ENCODE assay signal across 1 cellular context in genomic region chr12:93176610-93177126, GRCh38.
TF ChIP-seq lines count a peak whose summit lies in the region.

No MANE protein-coding gene starts in this region.

TF ChIP-seq in HepG2, 621 proteins besides CTCF, POLR2A, EP300 and RAD21 (continued from another document and continues in another):
- no peak for TF ChIP-seq ZNF749 (CRISPR knock-in tag; IDR thresholded peaks at IDR 0.05; ENCODE audit: borderline replicate concordance)
- peak; percentile 39; the same call in 1 of the 2 replicates for TF ChIP-seq AHDC1 (CRISPR knock-in tag; IDR thresholded peaks at IDR 0.05; ENCODE audit: borderline replicate concordance)
- no peak for TF ChIP-seq CC2D1A (CRISPR knock-in tag; IDR thresholded peaks at IDR 0.05)
- TF ChIP-seq FOXJ3 (CRISPR knock-in tag; IDR thresholded peaks at IDR 0.05; ENCODE audit: borderline replicate concordance) = peak; percentile 20; the same call in 1 of the 2 replicates
- peak; percentile 16; the same call in 1 of the 2 replicates for TF ChIP-seq HNF4A (CRISPR knock-in tag; IDR thresholded peaks at IDR 0.05)
- TF ChIP-seq TCF12 (IDR thresholded peaks at IDR 0.05) = no peak
- no peak for TF ChIP-seq TCF12 (CRISPR knock-in tag; IDR thresholded peaks at IDR 0.05)
- TF ChIP-seq ASH2L (IDR thresholded peaks at IDR 0.05; ENCODE audit: insufficient read length, low read depth, low read length) = no peak
- TF ChIP-seq ZNF512 (CRISPR knock-in tag; IDR thresholded peaks at IDR 0.05) = no peak
- no peak for TF ChIP-seq PTBP1 (IDR thresholded peaks at IDR 0.05; ENCODE audit: low read depth, low read length, poor library complexity, severe bottlenecking)
- TF ChIP-seq RXRB (CRISPR knock-in tag; IDR thresholded peaks at IDR 0.05; ENCODE audit: borderline replicate concordance) = peak; percentile 48; the same call in 1 of the 2 replicates
- no peak for TF ChIP-seq THRA (CRISPR knock-in tag; IDR thresholded peaks at IDR 0.05; ENCODE audit: borderline replicate concordance)
- no peak for TF ChIP-seq ZNF121 (CRISPR knock-in tag; IDR thresholded peaks at IDR 0.05)
- no peak for TF ChIP-seq ZNF34 (CRISPR knock-in tag; IDR thresholded peaks at IDR 0.05; ENCODE audit: borderline replicate concordance)
- TF ChIP-seq XBP1 (CRISPR knock-in tag; IDR thresholded peaks at IDR 0.05) = no peak
- no peak for TF ChIP-seq TCF7 (IDR thresholded peaks at IDR 0.05; ENCODE audit: low read depth)
- no peak for TF ChIP-seq SNAPC2 (CRISPR knock-in tag; IDR thresholded peaks at IDR 0.05)
- TF ChIP-seq FOXP4 (CRISPR knock-in tag; IDR thresholded peaks at IDR 0.05) = peak; percentile 77
- no peak for TF ChIP-seq MTERF4 (CRISPR knock-in tag; IDR thresholded peaks at IDR 0.05)
- TF ChIP-seq SETDB1 (CRISPR knock-in tag; IDR thresholded peaks at IDR 0.05; ENCODE audit: borderline replicate concordance) = no peak
- TF ChIP-seq ZSCAN5A (CRISPR knock-in tag; IDR thresholded peaks at IDR 0.05; ENCODE audit: borderline replicate concordance) = no peak
- 0 out of 2 replicates have a peak, but pooled peaks have one; percentile 7 for TF ChIP-seq SIX1 (CRISPR knock-in tag; IDR thresholded peaks at IDR 0.05; ENCODE audit: borderline replicate concordance)
- TF ChIP-seq MTF1 (CRISPR knock-in tag; IDR thresholded peaks at IDR 0.05) = no peak
- TF ChIP-seq MED1 (CRISPR knock-in tag; IDR thresholded peaks at IDR 0.05) = peak; percentile 52; the same call in 1 of the 2 replicates
- TF ChIP-seq SNAI1 (CRISPR knock-in tag; IDR thresholded peaks at IDR 0.05; ENCODE audit: borderline replicate concordance) = no peak
- no peak for TF ChIP-seq ZNF350 (CRISPR knock-in tag; IDR thresholded peaks at IDR 0.05; ENCODE audit: borderline replicate concordance, low read depth)
- TF ChIP-seq TP53 (CRISPR knock-in tag; conservative IDR thresholded peaks at IDR 0.05) = no peak
- TF ChIP-seq MTF2 (CRISPR knock-in tag; IDR thresholded peaks at IDR 0.05; ENCODE audit: borderline replicate concordance) = no peak
- no peak for TF ChIP-seq CENPX (CRISPR knock-in tag; IDR thresholded peaks at IDR 0.05)
- peak; percentile 72; the same call in 1 of the 2 replicates for TF ChIP-seq PAXIP1 (CRISPR knock-in tag; conservative IDR thresholded peaks at IDR 0.05)
- no peak for TF ChIP-seq FOSL1 (CRISPR knock-in tag; IDR thresholded peaks at IDR 0.05; ENCODE audit: borderline replicate concordance)
- TF ChIP-seq ZNF740 (CRISPR knock-in tag; IDR thresholded peaks at IDR 0.05) = no peak
- no peak for TF ChIP-seq ZSCAN29 (CRISPR knock-in tag; conservative IDR thresholded peaks at IDR 0.05)
- no peak for TF ChIP-seq CCDC6 (CRISPR knock-in tag; IDR thresholded peaks at IDR 0.05)
- no peak for TF ChIP-seq PRPF4 (IDR thresholded peaks at IDR 0.05; ENCODE audit: low read depth, low read length, poor library complexity, severe bottlenecking)
- TF ChIP-seq GTF2F1 (IDR thresholded peaks at IDR 0.05; ENCODE audit: low read length) = no peak
- no peak for TF ChIP-seq ZNF704 (CRISPR knock-in tag; IDR thresholded peaks at IDR 0.05; ENCODE audit: borderline replicate concordance)
- no peak for TF ChIP-seq NBN (conservative IDR thresholded peaks at IDR 0.05)
- TF ChIP-seq HINFP (CRISPR knock-in tag; IDR thresholded peaks at IDR 0.05; ENCODE audit: low read depth) = no peak
- no peak for TF ChIP-seq ZFX (CRISPR knock-in tag; IDR thresholded peaks at IDR 0.05; ENCODE audit: low read depth)
- no peak for TF ChIP-seq AGO1 (IDR thresholded peaks at IDR 0.05; ENCODE audit: low read depth, low read length, poor library complexity, severe bottlenecking)
- TF ChIP-seq ZNF703 (CRISPR knock-in tag; IDR thresholded peaks at IDR 0.05; ENCODE audit: borderline replicate concordance) = no peak
- TF ChIP-seq ZNF660 (CRISPR knock-in tag; IDR thresholded peaks at IDR 0.05; ENCODE audit: borderline replicate concordance, low read depth) = no peak
